Comparison of ENCODE assay signal across 8 cellular contexts in genomic region chr19:45097776-45098520, GRCh38. TPM values are rescaled to one million over a fixed set of nuclear protein-coding genes. Genes with fewer than 3 reads are reported as not detected.
DNase-seq lines count a peak whose midpoint lies in the region; ATAC-seq and TF ChIP-seq lines count a peak whose summit lies in the region.

No MANE protein-coding gene starts in this region.

- CTCF ChIA-PET in A673 (lab: Charles Lee) = no interaction called here

- no peak overlapping the region for H3K4me3 Mint-ChIP-seq in stimulated activated effector memory CD8-positive, alpha-beta T cell treated with anti-CD3 and anti-CD28 coated beads, Interleukin-12 subunit alpha, Interleukin-12 subunit beta, amount 100 ng/mL, for 72 hours

- in situ Hi-C loops in astrocyte of the spinal cord (cut with HindIII; ENCODE audit: low sequenced_read_pairs) = no loop called here

- peak overlapping the region; percentile 78 for H3K27ac Mint-ChIP-seq in stimulated activated effector memory CD8-positive, alpha-beta T cell treated with anti-CD3 and anti-CD28 coated beads, Interleukin-12 subunit alpha, Interleukin-12 subunit beta, amount 100 ng/mL, for 72 hours

- intact Hi-C loops in A673 (cut with micrococcal nuclease; ENCODE audit: unreplicated experiment) = no loop called here

- H3K4me1 ChIP-seq in A673 (ENCODE audit: insufficient read depth, low read length, poor library complexity, severe bottlenecking) = peaks cover 30% of the 10 kb centered on the region

- no peak for ATAC-seq in stimulated activated effector memory CD8-positive, alpha-beta T cell treated with anti-CD3 and anti-CD28 coated beads, Interleukin-12 subunit alpha, Interleukin-12 subunit beta, amount 100 ng/mL, for 72 hours
- no peak for ATAC-seq in GM21367 (IDR thresholded peaks at IDR 0.05; ENCODE audit: unreplicated experiment)

- POLR2A ChIA-PET in A673 (lab: Charles Lee; ENCODE audit: low non-redundant PET) = interaction anchor here (0.6 kb wide), 1 partner anchor 336 kb away, joined by 4 read pairs; no protein-coding TSS in a partner anchor

- no peak overlapping the region for H3K4me3 ChIP-seq in A673 (ENCODE audit: low read depth, low read length, poor library complexity, severe bottlenecking)
- H3K4me3 ChIP-seq in astrocyte of the spinal cord (ENCODE audit: low read depth, low read length) = no peak overlapping the region

- H3K9me3 ChIP-seq in A673 (ENCODE audit: low read depth, low read length, poor library complexity, severe bottlenecking) = no peaks in the 10 kb centered on the region

- no peaks in the 10 kb centered on the region for H3K27me3 ChIP-seq in A673 (replicated peaks; ENCODE audit: insufficient read depth, low read depth, low read length, poor library complexity)

- no peak for TF ChIP-seq CTCF in A673 (conservative IDR thresholded peaks at IDR 0.05; ENCODE audit: low read depth, low read length)
- TF ChIP-seq CTCF in astrocyte of the spinal cord (IDR thresholded peaks at IDR 0.05; ENCODE audit: low read depth, low read length) = no peak

- peak overlapping the region; percentile 27 for H3K27ac ChIP-seq in A673 (ENCODE audit: low read depth, low read length, poor library complexity, severe bottlenecking)

- H3K36me3 ChIP-seq in A673 (ENCODE audit: insufficient read depth, low read length, poor library complexity, severe bottlenecking) = no peaks in the 10 kb centered on the region

- no TSS peak for BruUV-seq in A673 (replicated peaks; lab: Mats Ljungman, UMichigan)

- H3K36me3 Mint-ChIP-seq in stimulated activated effector memory CD8-positive, alpha-beta T cell treated with anti-CD3 and anti-CD28 coated beads, Interleukin-12 subunit alpha, Interleukin-12 subunit beta, amount 100 ng/mL, for 72 hours = peaks cover 29% of the 10 kb centered on the region

- DNase-seq in A673 (ENCODE audit: low spot score) (peak; percentile 29), HT-29 (ENCODE audit: low spot score) (peak; percentile 68), astrocyte of the spinal cord (ENCODE audit: low read depth, low spot score) (peak; percentile 91), iPS-NIHi11 (ENCODE audit: low spot score) (peak; percentile 19), NOMO-1 treated with DMSO at 0.1 percent for 48 hours (lab: John Stamatoyannopoulos, UW; ENCODE audit: unreplicated experiment) (no peak), NCI-H1694 (lab: John Stamatoyannopoulos, UW) (no peak)
- no peak for DNase-seq in stimulated activated effector memory CD8-positive, alpha-beta T cell treated with anti-CD3 and anti-CD28 coated beads, Interleukin-12 subunit alpha, Interleukin-12 subunit beta, amount 100 ng/mL, for 72 hours (ENCODE audit: low spot score in 2 of 2)

- H3K4me1 Mint-ChIP-seq in stimulated activated effector memory CD8-positive, alpha-beta T cell treated with anti-CD3 and anti-CD28 coated beads, Interleukin-12 subunit alpha, Interleukin-12 subunit beta, amount 100 ng/mL, for 72 hours = peaks cover 86% of the 10 kb centered on the region

- no peaks in the 10 kb centered on the region for H3K9me3 Mint-ChIP-seq in stimulated activated effector memory CD8-positive, alpha-beta T cell treated with anti-CD3 and anti-CD28 coated beads, Interleukin-12 subunit alpha, Interleukin-12 subunit beta, amount 100 ng/mL, for 72 hours

RNA-seq across cellular contexts. Expression of gene PPP1R37, which starts 5.0 kb away (rescaled TPM):
- 33.6 and 34.0 TPM in 2 replicates for total RNA-seq in A673 (2021)
- 108 and 128 TPM in 2 replicates for total RNA-seq in HT-29 (2014; rRNA removed; shearing (Covaris generic))

RNA-seq across cellular contexts. Expression of gene GEMIN7, which starts 18.9 kb away (rescaled TPM):
- 34.0 and 34.5 TPM in 2 replicates for total RNA-seq in A673 (2021)
- 113 and 137 TPM in 2 replicates for total RNA-seq in HT-29 (2014; rRNA removed; shearing (Covaris generic))

RNA-seq across cellular contexts. Expression of gene ZNF296, which starts 21.7 kb away (rescaled TPM):
- 2.9 and 3.0 TPM in 2 replicates for total RNA-seq in A673 (2021)
- total RNA-seq in HT-29 (2014; rRNA removed; shearing (Covaris generic)) = 1.5 and 1.7 TPM in 2 replicates

RNA-seq across cellular contexts. Expression of gene CLASRP, which starts 59.1 kb away (rescaled TPM):
- total RNA-seq in A673 (2021) = 104 and 109 TPM in 2 replicates
- total RNA-seq in HT-29 (2014; rRNA removed; shearing (Covaris generic)) = 90.2 and 99.9 TPM in 2 replicates

Comparison
In these comparisons a context has a peak if more than half of its experiments do, and no peak if none do; other contexts are left out.
1. DNase-seq: peak in A673 (single experiment), HT-29 (single experiment), astrocyte of the spinal cord (single experiment) and iPS-NIHi11 (single experiment); none in stimulated activated effector memory CD8-positive, alpha-beta T cell treated with anti-CD3 and anti-CD28 coated beads, Interleukin-12 subunit alpha, Interleukin-12 subunit beta, amount 100 ng/mL, for 72 hours (0 of 2), NOMO-1 treated with DMSO at 0.1 percent for 48 hours (single experiment) and NCI-H1694 (single experiment).